ENCODE assay signal across 2 cellular contexts in the genomic region with DNA sequence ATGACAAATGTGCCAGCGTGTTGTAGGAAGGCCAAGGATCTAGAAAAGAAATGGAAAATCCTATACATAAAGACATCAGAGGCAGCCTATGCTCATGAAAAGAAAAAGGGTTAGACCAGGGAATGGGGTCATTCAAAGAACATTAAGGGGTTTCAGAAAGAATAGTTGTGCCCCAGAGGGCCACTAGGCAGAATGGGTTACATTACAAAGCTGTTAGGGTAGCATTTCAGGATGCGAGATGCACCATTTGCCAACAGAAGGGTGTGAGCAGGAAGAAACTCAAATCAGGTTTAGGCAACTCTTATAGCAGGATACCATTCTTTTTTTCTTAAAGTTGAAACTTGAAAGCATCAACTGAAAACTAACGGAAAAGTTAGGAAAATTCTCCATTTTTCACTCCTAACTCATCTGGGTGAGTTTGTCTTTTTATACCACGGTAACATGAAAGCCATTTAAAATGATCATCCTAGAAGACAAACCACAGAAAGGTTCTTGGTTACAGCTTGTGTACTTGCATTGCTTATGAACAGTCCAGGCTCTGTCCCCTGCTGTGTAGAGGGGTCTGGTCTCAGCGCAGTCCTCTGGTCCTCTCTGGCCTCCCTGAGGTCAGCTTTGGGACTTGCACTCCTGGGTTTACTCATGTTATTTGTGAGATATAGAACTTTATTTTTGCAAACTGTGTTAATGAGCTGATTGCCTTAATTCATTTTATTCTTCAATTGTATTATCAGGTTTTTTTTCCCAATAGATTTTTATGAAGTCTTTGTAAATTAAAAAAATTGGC.
TF ChIP-seq lines count a peak whose summit lies in the region.

No MANE protein-coding gene starts in this region.

TF ChIP-seq in GM23338, 12 proteins besides CTCF, POLR2A, EP300 and RAD21 (continues in another document):
- no peak for TF ChIP-seq ZNF331 (CRISPR knock-in tag; IDR thresholded peaks at IDR 0.05; ENCODE audit: low read depth)
- TF ChIP-seq NANOG (IDR thresholded peaks at IDR 0.05; ENCODE audit: borderline replicate concordance) = no peak
- TF ChIP-seq JUNB (IDR thresholded peaks at IDR 0.05; ENCODE audit: unreplicated experiment) = no peak
- no peak for TF ChIP-seq CREB1 (CRISPR knock-in tag; IDR thresholded peaks at IDR 0.05; ENCODE audit: low read depth)
- TF ChIP-seq EZH2phosphoT487 (IDR thresholded peaks at IDR 0.05; ENCODE audit: unreplicated experiment) = no peak
- no peak for TF ChIP-seq ZNF114 (CRISPR knock-in tag; IDR thresholded peaks at IDR 0.05)
- TF ChIP-seq POLR2AphosphoS5 (IDR thresholded peaks at IDR 0.05; ENCODE audit: low read depth) = no peak
- TF ChIP-seq STAT1 (IDR thresholded peaks at IDR 0.05; ENCODE audit: unreplicated experiment) = no peak
- no peak for TF ChIP-seq EZH2 (IDR thresholded peaks at IDR 0.05; ENCODE audit: low read depth, unreplicated experiment)
- no peak for TF ChIP-seq REST (IDR thresholded peaks at IDR 0.05; ENCODE audit: unreplicated experiment)
- no peak for TF ChIP-seq ZNF462 (CRISPR knock-in tag; IDR thresholded peaks at IDR 0.05)

TF ChIP-seq in H1, 55 proteins besides CTCF, POLR2A, EP300 and RAD21:
- TF ChIP-seq CHD7 (IDR thresholded peaks at IDR 0.05; ENCODE audit: insufficient replicate concordance, low read length) (no peak), RNF2 (IDR thresholded peaks at IDR 0.05; ENCODE audit: borderline replicate concordance, low read depth, low read length, missing control alignments, poor library complexity, severe bottlenecking) (no peak), SAP30 (IDR thresholded peaks at IDR 0.05; ENCODE audit: insufficient read depth, insufficient replicate concordance, low read length) (no peak), ATF2 (IDR thresholded peaks at IDR 0.05; ENCODE audit: low read length) (no peak), TAF7 (optimal IDR thresholded peaks at IDR 0.05; ENCODE audit: borderline replicate concordance, low read depth, low read length) (no peak), NRF1 (IDR thresholded peaks at IDR 0.05; ENCODE audit: low read depth, low read length) (no peak)
